27 cellular contexts compared by ENCODE assay signal in genomic region chr20:55079917-55080316, GRCh38.
"Had no signal": no experiment of that assay in that cellular context is flagged by ENCODE, and none has a peak within 500 bp of the region (broad histone marks: within the 10 kb centered on the region; RNA-seq: fewer than 3 reads in every experiment).

No MANE protein-coding gene starts in this region.

- H3K27me3 ChIP-seq: stomach, suprapubic skin, testis, thyroid gland, tibial artery, tibial nerve, transverse colon, upper lobe of left lung, upper lobe of right lung, uterus, vagina had no signal

- ATAC-seq: stimulated activated effector memory CD8-positive, alpha-beta T cell treated with anti-CD3 and anti-CD28 coated beads, Interleukin-12 subunit alpha, Interleukin-12 subunit beta, amount 100 ng/mL, for 72 hours; stimulated activated memory B cell treated with anti-CD40 and anti-IgM and Interleukin-4, amounts not matched to agents 10 μg/mL and 1 μg/mL and 100 μg/mL, for 72 hours; stimulated activated naive B cell treated with anti-CD40 and anti-IgM and Interleukin-4, amounts not matched to agents 10 μg/mL and 1 μg/mL and 100 μg/mL, for 72 hours; stimulated activated naive CD8-positive, alpha-beta T cell treated with anti-CD3 and anti-CD28 coated beads, Interleukin-15, amount 100 ng/mL, for 72 hours; stimulated activated naive CD8-positive, alpha-beta T cell treated with anti-CD3 and anti-CD28 coated beads, Interleukin-15, Interleukin-2, amounts not matched to agents 100 U/mL and 50 U/mL, for 24 hours; upper lobe of right lung had no signal

- H3K27ac ChIP-seq: stomach, suprapubic skin, testis, thoracic aorta, thyroid gland, tibial artery, tibial nerve, transverse colon, upper lobe of left lung, upper lobe of right lung, uterus, vagina had no signal

- FAIRE-seq: urothelium cell line had no signal

- H3K9me3 ChIP-seq: suprapubic skin, testis, thoracic aorta, thyroid gland, tibial artery, tibial nerve, transverse colon, upper lobe of left lung, upper lobe of right lung, uterus, vagina had no signal

- H3K4me1 ChIP-seq: stomach, suprapubic skin, testis, thyroid gland, tibial artery, tibial nerve, transverse colon, upper lobe of left lung, upper lobe of right lung, uterus, vagina had no signal

- H3K4me3 ChIP-seq: stomach, suprapubic skin, testis, thoracic aorta, thyroid gland, tibial artery, tibial nerve, transverse colon, upper lobe of left lung, upper lobe of right lung, uterus, vagina had no signal

- DNase-seq: stimulated activated CD4-positive, alpha-beta T cell treated with anti-CD3 and anti-CD28 coated beads, Interleukin-2, amount 100 ng/mL, for 48 hours; stimulated activated CD4-positive, alpha-beta T cell treated with anti-CD3 and anti-CD28 coated beads, Interleukin-4, amount 100 ng/mL, for 1 hour; stimulated activated CD4-positive, alpha-beta T cell treated with anti-CD3 and anti-CD28 coated beads, Interleukin-4, amount 100 ng/mL, for 24 hours; stimulated activated CD4-positive, alpha-beta T cell treated with anti-CD3 and anti-CD28 coated beads, Interleukin-4, amount 100 ng/mL, for 4 hours; stimulated activated CD8-positive, alpha-beta memory T cell treated with anti-CD3 and anti-CD28 coated beads, Interleukin-4, amount 100 ng/mL, for 48 hours; stimulated activated naive B cell treated with anti-CD40 and anti-IgM and Interleukin-4, amounts not matched to agents 10 μg/mL and 1 μg/mL and 100 μg/mL, for 72 hours; stimulated activated naive CD4-positive, alpha-beta T cell; stimulated activated naive CD4-positive, alpha-beta T cell treated with Interleukin-2 at 50 U/mL for 16 hours; stimulated activated naive CD8-positive, alpha-beta T cell treated with anti-CD3 and anti-CD28 coated beads, Interleukin-15, amount 100 ng/mL, for 72 hours; stimulated activated naive CD8-positive, alpha-beta T cell treated with anti-CD3 and anti-CD28 coated beads, Interleukin-15, Interleukin-2, amounts not matched to agents 100 U/mL and 50 U/mL, for 24 hours; stomach; substantia nigra; testis; thyroid gland; tibial artery; transverse colon; trophoblast cell; upper lobe of left lung; upper lobe of right lung; uterus had no signal

- H3K36me3 ChIP-seq: stomach, suprapubic skin, thoracic aorta, thyroid gland, tibial artery, tibial nerve, transverse colon, upper lobe of left lung, upper lobe of right lung, uterus, vagina had no signal
